ENCODE assay signal across 20 cellular contexts in genomic region chr2:51344886-51345285, GRCh38.
"Had no signal": no experiment of that assay in that cellular context is flagged by ENCODE, and none has a peak within 500 bp of the region (broad histone marks: within the 10 kb centered on the region; RNA-seq: fewer than 3 reads in every experiment).

No MANE protein-coding gene starts in this region.

- DNase-seq: activated CD4-positive, alpha-beta T cell treated with anti-CD3 and anti-CD28 coated beads for 36 hours; activated CD4-positive, CD25-positive, alpha-beta regulatory T cell; activated CD8-positive, alpha-beta memory T cell treated with anti-CD3 and anti-CD28 coated beads, Interleukin-2, amount 10 ng/mL, durations not matched to agents 7 days and 5 days; activated CD8-positive, alpha-beta T cell treated with anti-CD3 and anti-CD28 coated beads, Interleukin-2, amount 10 ng/mL, durations not matched to agents 7 days and 5 days; activated naive CD4-positive, alpha-beta T cell; activated T-cell treated with anti-CD3 and anti-CD28 coated beads for 4 hours; activated T-cell treated with anti-CD3 and anti-CD28 coated beads, Interleukin-2, amount 50 U/mL, for 72 hours; dermis blood vessel endothelial cell; effector CD4-positive, alpha-beta T cell; esophagus squamous epithelium; left lung; lower lobe of right lung; mesenchymal stem cell; natural killer cell; occipital lobe; right cardiac atrium; spleen; stimulated activated CD4-positive, alpha-beta T cell treated with anti-CD3 and anti-CD28 coated beads, Interleukin-4, amount 100 ng/mL, for 1 hour; stimulated activated naive CD8-positive, alpha-beta T cell treated with anti-CD3 and anti-CD28 coated beads, Interleukin-15, amount 100 ng/mL, for 72 hours; substantia nigra had no signal
